28 cellular contexts compared by ENCODE assay signal in the genomic region with DNA sequence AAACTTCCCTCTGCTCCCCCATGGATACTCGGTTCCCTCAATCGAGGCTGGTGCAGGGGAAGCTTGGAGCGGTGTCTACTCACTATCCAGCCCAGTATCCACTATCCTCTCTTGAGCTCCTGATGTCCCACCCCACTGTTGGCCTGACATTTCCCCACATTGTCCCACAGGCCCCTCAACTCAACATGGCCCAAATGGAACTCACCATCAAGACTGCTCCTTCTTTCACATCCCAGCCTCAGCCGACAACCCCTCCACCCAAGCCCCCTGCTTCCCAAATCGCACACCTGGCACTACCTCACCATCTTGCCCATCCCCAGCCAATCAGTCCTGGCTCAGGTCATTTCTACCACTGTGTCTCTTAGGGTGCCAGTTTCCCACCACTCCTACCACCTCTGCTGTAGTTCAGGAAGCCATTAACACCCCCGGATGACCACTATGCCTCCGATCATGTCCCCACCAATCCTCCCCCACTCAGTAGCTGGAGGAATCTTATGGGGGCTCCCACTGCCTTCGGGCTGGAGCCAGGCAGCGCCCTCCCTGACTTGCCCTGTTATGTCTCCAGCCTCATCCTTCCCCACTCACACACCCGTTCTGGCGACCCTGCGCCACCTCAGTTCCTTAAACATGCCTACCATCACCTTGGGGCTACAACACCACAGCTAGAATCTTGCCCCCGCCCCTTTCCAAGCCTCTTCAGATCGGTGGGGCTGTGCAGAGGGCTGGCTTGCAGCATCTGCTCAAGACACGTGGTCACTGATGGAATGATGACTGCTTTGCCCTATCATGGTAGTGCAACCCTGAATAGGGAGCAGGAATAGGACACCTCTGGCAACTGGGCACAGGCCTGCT.
"Had no signal": no experiment of that assay in that cellular context is flagged by ENCODE, and none has a peak within 500 bp of the region (broad histone marks: within the 10 kb centered on the region; RNA-seq: fewer than 3 reads in every experiment).

No MANE protein-coding gene starts in this region.

- H3K4me3 ChIP-seq: cardiac muscle cell, K562, SK-N-MC had no signal

- ATAC-seq: activated CD8-positive, alpha-beta T cell treated with anti-CD3 and anti-CD28 coated beads for 36 hours; K562; Panc1; Right ventricle myocardium inferior; T-cell had no signal

- H3K36me3 ChIP-seq: cardiac muscle cell had no signal

- H3K27ac Mint-ChIP-seq: activated CD8-positive, alpha-beta T cell treated with anti-CD3 and anti-CD28 coated beads for 36 hours; activated naive CD4-positive, alpha-beta T cell treated with anti-CD3 and anti-CD28 coated beads, Interleukin-2, amount 50 U/mL, for 24 hours; activated T-helper 1 cell treated with anti-CD3 and anti-CD28 coated beads, Interleukin-12 subunit alpha, Interleukin-12 subunit beta, Interleukin-2, Interleukin-4 antibody, amounts not matched to agents 30 ng/mL and 10 ng/mL and 1 ng/mL, durations not matched to agents 14 hours and 24 hours and 36 hours; brain; T-cell had no signal

- H3K9me3 Mint-ChIP-seq: activated CD8-positive, alpha-beta T cell treated with anti-CD3 and anti-CD28 coated beads for 36 hours; activated naive CD4-positive, alpha-beta T cell treated with anti-CD3 and anti-CD28 coated beads, Interleukin-2, amount 50 U/mL, for 24 hours; activated T-helper 1 cell treated with anti-CD3 and anti-CD28 coated beads, Interleukin-12 subunit alpha, Interleukin-12 subunit beta, Interleukin-2, Interleukin-4 antibody, amounts not matched to agents 30 ng/mL and 10 ng/mL and 1 ng/mL, durations not matched to agents 14 hours and 24 hours and 36 hours; brain; T-cell had no signal

- H3K27me3 ChIP-seq: cardiac muscle cell had no signal

- H3K27me3 Mint-ChIP-seq: activated CD8-positive, alpha-beta T cell treated with anti-CD3 and anti-CD28 coated beads for 36 hours; activated naive CD4-positive, alpha-beta T cell treated with anti-CD3 and anti-CD28 coated beads, Interleukin-2, amount 50 U/mL, for 24 hours; T-cell had no signal

- H3K27ac ChIP-seq: cardiac muscle cell, SK-N-MC, VCaP had no signal

- H3K4me1 Mint-ChIP-seq: activated naive CD4-positive, alpha-beta T cell treated with anti-CD3 and anti-CD28 coated beads, Interleukin-2, amount 50 U/mL, for 24 hours had no signal

- H3K4me3 Mint-ChIP-seq: activated CD8-positive, alpha-beta T cell treated with anti-CD3 and anti-CD28 coated beads for 36 hours; activated naive CD4-positive, alpha-beta T cell treated with anti-CD3 and anti-CD28 coated beads, Interleukin-2, amount 50 U/mL, for 24 hours; activated T-helper 1 cell treated with anti-CD3 and anti-CD28 coated beads, Interleukin-12 subunit alpha, Interleukin-12 subunit beta, Interleukin-2, Interleukin-4 antibody, amounts not matched to agents 30 ng/mL and 10 ng/mL and 1 ng/mL, durations not matched to agents 14 hours and 24 hours and 36 hours; brain; T-cell had no signal

- H3K36me3 Mint-ChIP-seq: activated naive CD4-positive, alpha-beta T cell treated with anti-CD3 and anti-CD28 coated beads, Interleukin-2, amount 50 U/mL, for 24 hours; brain; T-cell had no signal

- DNase-seq: activated CD4-positive, alpha-beta T cell treated with anti-CD3 and anti-CD28 coated beads, Interleukin-2, amount 50 U/mL, for 1 hour; activated CD4-positive, CD25-positive, alpha-beta regulatory T cell; activated CD8-positive, alpha-beta memory T cell treated with anti-CD3 and anti-CD28 coated beads, Interleukin-2, amount 50 U/mL, for 4 hours; activated CD8-positive, alpha-beta T cell treated with anti-CD3 and anti-CD28 coated beads for 36 hours; activated effector memory CD4-positive, alpha-beta T cell treated with Interleukin-2 at 50 U/mL for 16 hours; activated naive CD4-positive, alpha-beta T cell; amygdala; Karpas-422; MM.1S; NCI-H1105; NCI-H1436; NCI-H187; NCI-H2081; NCI-H510A treated with DMSO at 0.1 percent for 48 hours; NCI-H69; NK-92 treated with Interleukin-12 subunit alpha and Interleukin-12 subunit beta, amount 100 ng/mL, for 24 hours; OCI-M1; RPMI8226; T-cell had no signal
